ENCODE assay signal across 8 cellular contexts in genomic region chr13:49494645-49495044, GRCh38.
A peak's percentile ranks its signal among the peaks of the same experiment; 100 is the strongest.
DNase-seq lines count a peak whose midpoint lies in the region; ATAC-seq and TF ChIP-seq lines count a peak whose summit lies in the region.

No MANE protein-coding gene starts in this region.

- H3K36me3 ChIP-seq in adipocyte (ENCODE audit: control insufficient read depth, insufficient read depth, low read length, severe bottlenecking): no peaks in the 10 kb centered on the region
- H3K36me3 ChIP-seq in mucosa of rectum (ENCODE audit: control insufficient read depth in 2 of 2, insufficient read depth in 2 of 2, low read length in 2 of 2): peaks cover 0 to 3% of the 10 kb centered on the region in 2 donors

- ATAC-seq in GM18868 (IDR thresholded peaks at IDR 0.05; ENCODE audit: unreplicated experiment) (no peak), GM19395 (IDR thresholded peaks at IDR 0.05; ENCODE audit: unreplicated experiment) (no peak)

- in situ Hi-C loops in ACHN (cut with HindIII; ENCODE audit: low pct_ligation_motif_present, low pct_unique_long_range_greater_than_20kb, low sequenced_read_pairs): no loop called here

- H3K9ac ChIP-seq in adipocyte (ENCODE audit: low read length) (peak overlapping the region; percentile 92), mucosa of rectum (ENCODE audit: low read depth in 1 of 2, low read length in 2 of 2) (peak overlapping the region in 1 of 2 donors; percentile 79)

- H3K4me3 ChIP-seq in HFF-Myc (replicated peaks; ENCODE audit: low read depth, low read length): peak overlapping the region; percentile 51
- peak overlapping the region; percentile 83 for H3K4me3 ChIP-seq in adipocyte (ENCODE audit: low read length)
- peak overlapping the region; percentile 75 to 82 for H3K4me3 ChIP-seq in mucosa of rectum (ENCODE audit: low read length in 2 of 2)

- H3K4me1 ChIP-seq in adipocyte (ENCODE audit: control insufficient read depth, insufficient read depth, low read length): peaks cover 15% of the 10 kb centered on the region
- H3K4me1 ChIP-seq in mucosa of rectum (ENCODE audit: control insufficient read depth in 2 of 2, insufficient read depth in 2 of 2, low read length in 2 of 2): no peaks in the 10 kb centered on the region

- peak overlapping the region in 1 of 2 donors; percentile 94 for H3K27ac ChIP-seq in mucosa of rectum (ENCODE audit: low read depth in 2 of 2, low read length in 2 of 2)

- DNase-seq in ACHN (peak; percentile 9), HFF-Myc (ENCODE audit: extremely low read depth, low read depth) (no peak), adipocyte (ENCODE audit: low read depth) (no peak), midbrain (lab: John Stamatoyannopoulos, UW) (no peak), COR-L47 (lab: John Stamatoyannopoulos, UW) (no peak)

- no peaks in the 10 kb centered on the region for H3K9me3 ChIP-seq in adipocyte (ENCODE audit: control insufficient read depth, low read length)
- H3K9me3 ChIP-seq in mucosa of rectum (ENCODE audit: control insufficient read depth in 2 of 2, low read length in 2 of 2): no peaks in the 10 kb centered on the region

- H3K27me3 ChIP-seq in adipocyte (replicated peaks; ENCODE audit: control insufficient read depth, insufficient read depth, low read length) (no peaks in the 10 kb centered on the region), mucosa of rectum (ENCODE audit: control insufficient read depth in 2 of 2, insufficient read depth in 2 of 2, low read length in 2 of 2) (no peaks in the 10 kb centered on the region)

- no peak for TF ChIP-seq CTCF in HFF-Myc (IDR thresholded peaks at IDR 0.05; ENCODE audit: low read depth, low read length, missing control alignments)
